ENCODE assay signal across 1 cellular context in genomic region chr6:70563540-70563939, GRCh38.
TF ChIP-seq lines count a peak whose summit lies in the region.

No MANE protein-coding gene starts in this region.

TF ChIP-seq in GM23338, 12 proteins besides CTCF, POLR2A, EP300 and RAD21 (continued from another document):
- TF ChIP-seq, protein P1, sequence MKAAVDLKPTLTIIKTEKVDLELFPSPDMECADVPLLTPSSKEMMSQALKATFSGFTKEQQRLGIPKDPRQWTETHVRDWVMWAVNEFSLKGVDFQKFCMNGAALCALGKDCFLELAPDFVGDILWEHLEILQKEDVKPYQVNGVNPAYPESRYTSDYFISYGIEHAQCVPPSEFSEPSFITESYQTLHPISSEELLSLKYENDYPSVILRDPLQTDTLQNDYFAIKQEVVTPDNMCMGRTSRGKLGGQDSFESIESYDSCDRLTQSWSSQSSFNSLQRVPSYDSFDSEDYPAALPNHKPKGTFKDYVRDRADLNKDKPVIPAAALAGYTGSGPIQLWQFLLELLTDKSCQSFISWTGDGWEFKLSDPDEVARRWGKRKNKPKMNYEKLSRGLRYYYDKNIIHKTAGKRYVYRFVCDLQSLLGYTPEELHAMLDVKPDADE (IDR thresholded peaks at IDR 0.05), result no peak
- TF ChIP-seq CREB1 (CRISPR knock-in tag; IDR thresholded peaks at IDR 0.05; ENCODE audit: low read depth), result no peak; the same call in 1 of the 2 replicates
- no peak for TF ChIP-seq STAT1 (IDR thresholded peaks at IDR 0.05; ENCODE audit: unreplicated experiment)
- no peak for TF ChIP-seq JUNB (IDR thresholded peaks at IDR 0.05; ENCODE audit: unreplicated experiment)
- TF ChIP-seq ZNF114 (CRISPR knock-in tag; IDR thresholded peaks at IDR 0.05), result no peak
- no peak for TF ChIP-seq POLR2AphosphoS5 (IDR thresholded peaks at IDR 0.05; ENCODE audit: low read depth)
- TF ChIP-seq NANOG (IDR thresholded peaks at IDR 0.05; ENCODE audit: borderline replicate concordance), result no peak
- TF ChIP-seq, protein P2, sequence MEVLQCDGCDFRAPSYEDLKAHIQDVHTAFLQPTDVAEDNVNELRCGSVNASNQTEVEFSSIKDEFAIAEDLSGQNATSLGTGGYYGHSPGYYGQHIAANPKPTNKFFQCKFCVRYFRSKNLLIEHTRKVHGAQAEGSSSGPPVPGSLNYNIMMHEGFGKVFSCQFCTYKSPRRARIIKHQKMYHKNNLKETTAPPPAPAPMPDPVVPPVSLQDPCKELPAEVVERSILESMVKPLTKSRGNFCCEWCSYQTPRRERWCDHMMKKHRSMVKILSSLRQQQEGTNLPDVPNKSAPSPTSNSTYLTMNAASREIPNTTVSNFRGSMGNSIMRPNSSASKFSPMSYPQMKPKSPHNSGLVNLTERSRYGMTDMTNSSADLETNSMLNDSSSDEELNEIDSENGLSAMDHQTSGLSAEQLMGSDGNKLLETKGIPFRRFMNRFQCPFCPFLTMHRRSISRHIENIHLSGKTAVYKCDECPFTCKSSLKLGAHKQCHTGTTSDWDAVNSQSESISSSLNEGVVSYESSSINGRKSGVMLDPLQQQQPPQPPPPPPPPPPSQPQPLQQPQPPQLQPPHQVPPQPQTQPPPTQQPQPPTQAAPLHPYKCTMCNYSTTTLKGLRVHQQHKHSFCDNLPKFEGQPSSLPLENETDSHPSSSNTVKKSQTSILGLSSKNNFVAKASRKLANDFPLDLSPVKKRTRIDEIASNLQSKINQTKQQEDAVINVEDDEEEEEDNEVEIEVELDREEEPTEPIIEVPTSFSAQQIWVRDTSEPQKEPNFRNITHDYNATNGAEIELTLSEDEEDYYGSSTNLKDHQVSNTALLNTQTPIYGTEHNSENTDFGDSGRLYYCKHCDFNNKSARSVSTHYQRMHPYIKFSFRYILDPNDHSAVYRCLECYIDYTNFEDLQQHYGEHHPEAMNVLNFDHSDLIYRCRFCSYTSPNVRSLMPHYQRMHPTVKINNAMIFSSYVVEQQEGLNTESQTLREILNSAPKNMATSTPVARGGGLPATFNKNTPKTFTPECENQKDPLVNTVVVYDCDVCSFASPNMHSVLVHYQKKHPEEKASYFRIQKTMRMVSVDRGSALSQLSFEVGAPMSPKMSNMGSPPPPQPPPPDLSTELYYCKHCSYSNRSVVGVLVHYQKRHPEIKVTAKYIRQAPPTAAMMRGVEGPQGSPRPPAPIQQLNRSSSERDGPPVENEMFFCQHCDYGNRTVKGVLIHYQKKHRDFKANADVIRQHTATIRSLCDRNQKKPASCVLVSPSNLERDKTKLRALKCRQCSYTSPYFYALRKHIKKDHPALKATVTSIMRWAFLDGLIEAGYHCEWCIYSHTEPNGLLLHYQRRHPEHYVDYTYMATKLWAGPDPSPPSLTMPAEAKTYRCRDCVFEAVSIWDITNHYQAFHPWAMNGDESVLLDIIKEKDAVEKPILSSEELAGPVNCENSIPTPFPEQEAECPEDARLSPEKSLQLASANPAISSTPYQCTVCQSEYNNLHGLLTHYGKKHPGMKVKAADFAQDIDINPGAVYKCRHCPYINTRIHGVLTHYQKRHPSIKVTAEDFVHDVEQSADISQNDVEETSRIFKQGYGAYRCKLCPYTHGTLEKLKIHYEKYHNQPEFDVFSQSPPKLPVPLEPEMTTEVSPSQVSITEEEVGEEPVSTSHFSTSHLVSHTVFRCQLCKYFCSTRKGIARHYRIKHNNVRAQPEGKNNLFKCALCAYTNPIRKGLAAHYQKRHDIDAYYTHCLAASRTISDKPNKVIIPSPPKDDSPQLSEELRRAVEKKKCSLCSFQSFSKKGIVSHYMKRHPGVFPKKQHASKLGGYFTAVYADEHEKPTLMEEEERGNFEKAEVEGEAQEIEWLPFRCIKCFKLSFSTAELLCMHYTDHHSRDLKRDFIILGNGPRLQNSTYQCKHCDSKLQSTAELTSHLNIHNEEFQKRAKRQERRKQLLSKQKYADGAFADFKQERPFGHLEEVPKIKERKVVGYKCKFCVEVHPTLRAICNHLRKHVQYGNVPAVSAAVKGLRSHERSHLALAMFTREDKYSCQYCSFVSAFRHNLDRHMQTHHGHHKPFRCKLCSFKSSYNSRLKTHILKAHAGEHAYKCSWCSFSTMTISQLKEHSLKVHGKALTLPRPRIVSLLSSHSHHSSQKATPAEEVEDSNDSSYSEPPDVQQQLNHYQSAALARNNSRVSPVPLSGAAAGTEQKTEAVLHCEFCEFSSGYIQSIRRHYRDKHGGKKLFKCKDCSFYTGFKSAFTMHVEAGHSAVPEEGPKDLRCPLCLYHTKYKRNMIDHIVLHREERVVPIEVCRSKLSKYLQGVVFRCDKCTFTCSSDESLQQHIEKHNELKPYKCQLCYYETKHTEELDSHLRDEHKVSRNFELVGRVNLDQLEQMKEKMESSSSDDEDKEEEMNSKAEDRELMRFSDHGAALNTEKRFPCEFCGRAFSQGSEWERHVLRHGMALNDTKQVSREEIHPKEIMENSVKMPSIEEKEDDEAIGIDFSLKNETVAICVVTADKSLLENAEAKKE (CRISPR knock-in tag; IDR thresholded peaks at IDR 0.05), result no peak
- TF ChIP-seq EZH2phosphoT487 (IDR thresholded peaks at IDR 0.05; ENCODE audit: unreplicated experiment), result no peak
- TF ChIP-seq EZH2 (IDR thresholded peaks at IDR 0.05; ENCODE audit: low read depth, unreplicated experiment), result no peak
